ENCODE assay signal across 8 cellular contexts in genomic region chr2:64989982-64990614, GRCh38. TPM values are rescaled to one million over a fixed set of nuclear protein-coding genes. Genes with fewer than 3 reads are reported as not detected.
DNase-seq lines count a peak whose midpoint lies in the region; ATAC-seq and TF ChIP-seq lines count a peak whose summit lies in the region.

No MANE protein-coding gene starts in this region.

- BruUV-seq in mammary epithelial cell (replicated peaks; lab: Mats Ljungman, UMichigan), result no TSS peak

- no peak overlapping the region for H3K27ac ChIP-seq in mammary epithelial cell (ENCODE audit: insufficient read depth, low read depth, low read length)

- H3K36me3 Mint-ChIP-seq in activated T-cell treated with anti-CD3 and anti-CD28 coated beads, Interleukin-2, amount 50 U/mL, for 24 hours (ENCODE audit: low read depth), result peaks cover 21% of the 10 kb centered on the region

- H3K4me2 ChIP-seq in mammary epithelial cell (ENCODE audit: insufficient read depth, low read depth, low read length), result peak overlapping the region; percentile 98

- H3K27me3 ChIP-seq in mammary epithelial cell (ENCODE audit: insufficient read depth, low read length) (no peaks in the 10 kb centered on the region), mononuclear cell (ENCODE audit: insufficient read depth, low read length) (no peaks in the 10 kb centered on the region)

- ATAC-seq in GM21526 (IDR thresholded peaks at IDR 0.05; ENCODE audit: low FRiP score, unreplicated experiment), result no peak
- ATAC-seq in GM19455 (IDR thresholded peaks at IDR 0.05; ENCODE audit: unreplicated experiment), result no peak

- in situ Hi-C loops in mammary epithelial cell (cut with MboI; ENCODE audit: low sequenced_read_pairs in 2 of 2), result no loop called here

- H3K4me3 ChIP-seq in mammary epithelial cell (replicated peaks in 1 of 3; ENCODE audit: insufficient read depth in 1 of 3, low read depth in 2 of 3, low read length in 3 of 3) (peak overlapping the region; percentile 59 to 68 (median 63)), mononuclear cell (ENCODE audit: low read length) (peak overlapping the region; percentile 74)

- no peaks in the 10 kb centered on the region for H4K20me1 ChIP-seq in mammary epithelial cell (ENCODE audit: insufficient read depth, low read length)

- H3K4me1 Mint-ChIP-seq in activated T-cell treated with anti-CD3 and anti-CD28 coated beads, Interleukin-2, amount 50 U/mL, for 24 hours (ENCODE audit: low read depth), result peaks cover 44% of the 10 kb centered on the region

- no peak for TF ChIP-seq CTCF in mammary epithelial cell (conservative IDR thresholded peaks at IDR 0.05 in 1 of 2, IDR thresholded peaks at IDR 0.05 in 1 of 2; ENCODE audit: extremely low read depth in 1 of 2, insufficient read depth in 1 of 2, low read depth in 1 of 2, low read length in 2 of 2)

- peaks cover 17% of the 10 kb centered on the region for H3K27me3 Mint-ChIP-seq in activated T-cell treated with anti-CD3 and anti-CD28 coated beads, Interleukin-2, amount 50 U/mL, for 24 hours

- DNase-seq in activated T-cell treated with anti-CD3 and anti-CD28 coated beads, Interleukin-2, amount 50 U/mL, for 24 hours, result peak; percentile 34
- DNase-seq in activated T-cell treated with anti-CD3 and anti-CD28 coated beads for 4 hours (no peak), NCI-H2171 (lab: John Stamatoyannopoulos, UW) (peak; percentile 2), mammary epithelial cell (no peak), NCI-H446 (lab: John Stamatoyannopoulos, UW) (no peak)

- peak overlapping the region; percentile 96 for H2AFZ ChIP-seq in mammary epithelial cell (ENCODE audit: low read depth, low read length)

- H3K4me1 ChIP-seq in mammary epithelial cell (ENCODE audit: insufficient read depth, low read length) (peaks cover 19% of the 10 kb centered on the region), mononuclear cell (ENCODE audit: insufficient read depth, low read length) (peaks cover 40% of the 10 kb centered on the region)

- intact Hi-C loops in mammary epithelial cell (cut with micrococcal nuclease), result loop anchor here (1.0 to 5.0 kb wide), 6 partner anchors 15 to 158 kb away; partner anchors contain the start of gene RAB1A

- dilution Hi-C loops in mammary epithelial cell (cut with HindIII; ENCODE audit: low sequenced_read_pairs), result no loop called here

- CTCF ChIA-PET in mammary epithelial cell (lab: Charles Lee; ENCODE audit: low non-redundant PET), result no interaction called here

- WGBS in mammary epithelial cell (ENCODE audit: low coverage, missing lambda C conversion rate), result 60% methylated on average over 30 of the region's 35 CpGs

- H3K4me3 Mint-ChIP-seq in activated T-cell treated with anti-CD3 and anti-CD28 coated beads, Interleukin-2, amount 50 U/mL, for 24 hours, result peak overlapping the region; percentile 90

- no peaks in the 10 kb centered on the region for H3K9me3 Mint-ChIP-seq in activated T-cell treated with anti-CD3 and anti-CD28 coated beads, Interleukin-2, amount 50 U/mL, for 24 hours

- H3K36me3 ChIP-seq in mammary epithelial cell (ENCODE audit: insufficient read depth, low read length), result no peaks in the 10 kb centered on the region

- H3K79me2 ChIP-seq in mammary epithelial cell (ENCODE audit: insufficient read depth, low read length), result no peaks in the 10 kb centered on the region

- H3K9me3 ChIP-seq in mammary epithelial cell (replicated peaks; ENCODE audit: insufficient read depth, low read length) (no peaks in the 10 kb centered on the region), mononuclear cell (ENCODE audit: low read depth, low read length) (no peaks in the 10 kb centered on the region)

- H3K27ac Mint-ChIP-seq in activated T-cell treated with anti-CD3 and anti-CD28 coated beads, Interleukin-2, amount 50 U/mL, for 24 hours, result peak overlapping the region; percentile 64

- no peak overlapping the region for H3K9ac ChIP-seq in mammary epithelial cell (ENCODE audit: insufficient read depth, low read length)

RNA-seq across cellular contexts. Expression of gene SLC1A4, which starts 0.9 kb away (rescaled TPM):
- total RNA-seq in mammary epithelial cell (10 to 100 TPM; 29.0 to 41.8 TPM), mononuclear cell (3.6 TPM)
- 7.0 TPM for polyA plus RNA-seq in mammary epithelial cell
- polyA minus RNA-seq in mammary epithelial cell, result 18.3 TPM

Comparison
In these comparisons a context has a peak if more than half of its experiments do, and no peak if none do; other contexts are left out.
1. DNase-seq: peak in activated T-cell treated with anti-CD3 and anti-CD28 coated beads, Interleukin-2, amount 50 U/mL, for 24 hours (single experiment) and NCI-H2171 (single experiment); none in activated T-cell treated with anti-CD3 and anti-CD28 coated beads for 4 hours (single experiment), mammary epithelial cell (single experiment) and NCI-H446 (0 of 2).